Comparison of ENCODE assay signal across 1 cellular context in the genomic region with DNA sequence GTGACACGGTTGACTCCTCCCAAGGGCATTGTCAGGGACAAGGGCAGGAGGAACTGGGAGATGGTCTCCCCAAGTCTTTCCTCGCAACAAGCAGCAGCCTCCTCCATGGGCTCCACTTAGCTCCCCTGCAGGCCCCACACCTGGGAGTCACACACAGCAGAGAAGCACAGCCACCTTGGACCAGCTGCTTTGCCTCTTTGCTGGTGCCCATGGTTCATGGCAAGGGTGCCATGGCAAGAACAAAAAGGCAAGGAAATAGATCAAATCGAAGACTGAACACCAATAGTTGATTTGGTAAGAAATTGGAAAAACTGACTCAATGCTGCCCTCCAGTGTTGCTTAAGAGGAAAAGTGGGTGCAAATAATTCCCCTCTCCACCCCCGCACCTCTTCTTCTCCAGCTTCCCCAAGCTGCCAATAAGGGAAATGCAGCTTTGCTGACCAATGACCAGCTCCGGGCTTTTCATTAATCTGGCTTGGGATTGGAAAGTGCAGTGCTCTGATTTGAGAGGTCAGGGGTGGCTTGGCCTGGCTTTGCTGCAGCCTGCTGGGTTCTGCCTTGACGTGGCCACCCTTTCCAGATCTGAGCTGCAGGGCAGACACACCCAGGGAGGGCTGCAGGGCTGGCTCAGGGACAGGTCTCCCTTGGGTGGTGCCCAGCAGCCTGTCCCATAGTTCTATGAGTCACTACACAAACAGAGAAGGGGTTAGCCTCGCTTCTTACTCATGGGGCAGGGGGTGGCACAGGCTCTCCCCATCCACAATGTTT.
A peak's percentile ranks its signal among the peaks of the same experiment; 100 is the strongest.
TF ChIP-seq lines count a peak whose summit lies in the region.

No MANE protein-coding gene starts in this region.

TF ChIP-seq in GM12878, 131 proteins besides CTCF, POLR2A, EP300 and RAD21 (continued from another document):
- TF ChIP-seq KAT2A (conservative IDR thresholded peaks at IDR 0.05; ENCODE audit: control insufficient read depth, low read depth, low read length) (no peak), PAX5 (IDR thresholded peaks at IDR 0.05; ENCODE audit: borderline replicate concordance, low read depth, low read length) (no peak), CREM (IDR thresholded peaks at IDR 0.05; ENCODE audit: low read depth) (no peak), RCOR1 (conservative IDR thresholded peaks at IDR 0.05; ENCODE audit: low read depth, low read length) (no peak), BCL11A (IDR thresholded peaks at IDR 0.05; ENCODE audit: low read depth, low read length) (no peak), LARP7 (IDR thresholded peaks at IDR 0.05) (no peak), GATAD2B (conservative IDR thresholded peaks at IDR 0.05; ENCODE audit: low read depth) (no peak), ZNF384 (IDR thresholded peaks at IDR 0.05; ENCODE audit: borderline replicate concordance, low read depth, low read length) (no peak), JUND (IDR thresholded peaks at IDR 0.05; ENCODE audit: low read depth, low read length) (no peak), SREBF2 (IDR thresholded peaks at IDR 0.05; ENCODE audit: low read length) (no peak), EZH2 (IDR thresholded peaks at IDR 0.05; ENCODE audit: borderline replicate concordance, control insufficient read depth, low read depth, low read length) (no peak), SMAD1 (IDR thresholded peaks at IDR 0.05; ENCODE audit: low read depth, partially characterized antibody) (no peak), SMARCA5 (IDR thresholded peaks at IDR 0.05) (no peak), EED (IDR thresholded peaks at IDR 0.05; ENCODE audit: low read depth) (peak; percentile 27; the same call in 1 of the 2 replicates), CBX5 (IDR thresholded peaks at IDR 0.05; ENCODE audit: low read depth) (no peak), CHD2 (IDR thresholded peaks at IDR 0.05; ENCODE audit: borderline replicate concordance, low read depth, low read length) (0 out of 2 replicates have a peak, but pooled peaks have one; percentile 12), NR2C1 (IDR thresholded peaks at IDR 0.05) (no peak), BHLHE40 (IDR thresholded peaks at IDR 0.05; ENCODE audit: borderline replicate concordance in 1 of 2, low read depth in 2 of 2, low read length in 1 of 2) (no peak)
- TF ChIP-seq, protein P1, sequence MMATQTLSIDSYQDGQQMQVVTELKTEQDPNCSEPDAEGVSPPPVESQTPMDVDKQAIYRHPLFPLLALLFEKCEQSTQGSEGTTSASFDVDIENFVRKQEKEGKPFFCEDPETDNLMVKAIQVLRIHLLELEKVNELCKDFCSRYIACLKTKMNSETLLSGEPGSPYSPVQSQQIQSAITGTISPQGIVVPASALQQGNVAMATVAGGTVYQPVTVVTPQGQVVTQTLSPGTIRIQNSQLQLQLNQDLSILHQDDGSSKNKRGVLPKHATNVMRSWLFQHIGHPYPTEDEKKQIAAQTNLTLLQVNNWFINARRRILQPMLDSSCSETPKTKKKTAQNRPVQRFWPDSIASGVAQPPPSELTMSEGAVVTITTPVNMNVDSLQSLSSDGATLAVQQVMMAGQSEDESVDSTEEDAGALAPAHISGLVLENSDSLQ (IDR thresholded peaks at IDR 0.05): no peak
